17 cellular contexts compared by ENCODE assay signal in genomic region chr11:94150056-94150455, GRCh38. TPM values are rescaled to one million over a fixed set of nuclear protein-coding genes. Genes with fewer than 3 reads are reported as not detected.
A peak's percentile ranks its signal among the peaks of the same experiment; 100 is the strongest.
DNase-seq lines count a peak whose midpoint lies in the region; ATAC-seq and TF ChIP-seq lines count a peak whose summit lies in the region.
"Had no signal": no experiment of that assay in that cellular context is flagged by ENCODE, and none has a peak within 500 bp of the region (broad histone marks: within the 10 kb centered on the region; RNA-seq: fewer than 3 reads in every experiment).

No MANE protein-coding gene starts in this region.

- H3K4ac ChIP-seq in IMR-90 (ENCODE audit: low read depth, low read length) = no peak overlapping the region

- H3K4me3 ChIP-seq in BLaER1 treated with 17β-estradiol and CSF1 and Interleukin-3, amounts not matched to agents 10 nM and 100 nM = no peak overlapping the region
- H3K4me3 ChIP-seq in IMR-90 (ENCODE audit: insufficient read depth, low read depth, low read length) = no peak overlapping the region
- H3K4me3 ChIP-seq in epithelial cell of esophagus (ENCODE audit: low read length) = no peak overlapping the region
- H3K4me3 ChIP-seq: A549 had no signal

- dilution Hi-C loops in IMR-90 (cut with HindIII; ENCODE audit: low sequenced_read_pairs, unreplicated experiment) = no loop called here

- peaks cover 0 to 5% (median under 1%) of the 10 kb centered on the region in 11 experiments; a peak in 5 of 22 replicates for H3K9me3 ChIP-seq in BLaER1 treated with 17β-estradiol and CSF1 and Interleukin-3, amounts not matched to agents 10 nM and 100 nM (replicated peaks in 1 of 11)
- no peaks in the 10 kb centered on the region for H3K9me3 ChIP-seq in IMR-90 (ENCODE audit: control insufficient read depth, insufficient read depth, low read length)
- H3K9me3 ChIP-seq: A549 had no signal

- no peak overlapping the region for H4K8ac ChIP-seq in IMR-90 (ENCODE audit: low read depth in 2 of 2, low read length in 2 of 2)

- H3K27me3 ChIP-seq in BLaER1 treated with 17β-estradiol and CSF1 and Interleukin-3, amounts not matched to agents 10 nM and 100 nM = no peaks in the 10 kb centered on the region
- H3K27me3 ChIP-seq in IMR-90 (ENCODE audit: control insufficient read depth, insufficient read depth, low read length) = no peaks in the 10 kb centered on the region

- peaks cover 9 to 44% (median 32%) of the 10 kb centered on the region in 11 experiments; a peak in 21 of 22 replicates for H3K36me3 ChIP-seq in BLaER1 treated with 17β-estradiol and CSF1 and Interleukin-3, amounts not matched to agents 10 nM and 100 nM
- H3K36me3 ChIP-seq in IMR-90 (ENCODE audit: control insufficient read depth, insufficient read depth, low read length) = peaks cover 5% of the 10 kb centered on the region; the same call in 1 of the 2 replicates

- H3K79me1 ChIP-seq in IMR-90 (ENCODE audit: low read depth in 1 of 2, low read length in 2 of 2) = peaks cover 62 to 89% of the 10 kb centered on the region in 2 experiments

- CTCF ChIA-PET in IMR-90 (lab: Yijun Ruan, JAX) = no interaction called here

- no peak overlapping the region for H3K9ac ChIP-seq in BLaER1 treated with 17β-estradiol and CSF1 and Interleukin-3, amounts not matched to agents 10 nM and 100 nM
- no peak overlapping the region for H3K9ac ChIP-seq in IMR-90 (ENCODE audit: low read depth, low read length)

- no TSS peak for BruUV-seq in IMR-90 (replicated peaks; lab: Mats Ljungman, UMichigan)

- H3K9me3 Mint-ChIP-seq in nephron = no peaks in the 10 kb centered on the region
- no peaks in the 10 kb centered on the region for H3K9me3 Mint-ChIP-seq in CD14-positive monocyte
- H3K9me3 Mint-ChIP-seq: CD4-positive, alpha-beta T cell; HFFc6 had no signal

- peak overlapping the region in 3 of 11 experiments; percentile 39 to 55 (median 53); a peak in 6 of 22 replicates for H3K27ac ChIP-seq in BLaER1 treated with 17β-estradiol and CSF1 and Interleukin-3, amounts not matched to agents 10 nM and 100 nM
- H3K27ac ChIP-seq in IMR-90 (ENCODE audit: insufficient read depth, low read length) = no peak overlapping the region

- intact Hi-C loops in IMR-90 (cut with micrococcal nuclease) (no loop called here), CD14-positive monocyte (cut with micrococcal nuclease) (no loop called here)

- H3K4me3 Mint-ChIP-seq in nephron = no peak overlapping the region
- H3K4me3 Mint-ChIP-seq in CD14-positive monocyte = no peak overlapping the region
- H3K4me3 Mint-ChIP-seq: CD4-positive, alpha-beta T cell; HFFc6 had no signal

- H4K20me1 ChIP-seq in BLaER1 treated with 17β-estradiol and CSF1 and Interleukin-3, amounts not matched to agents 10 nM and 100 nM = peaks cover 30 to 98% (median 79%) of the 10 kb centered on the region in 11 experiments; a peak in 20 of 22 replicates
- H4K20me1 ChIP-seq in IMR-90 (ENCODE audit: insufficient read depth, low read length) = peaks cover 75% of the 10 kb centered on the region

- H3K36me3 Mint-ChIP-seq in nephron (ENCODE audit: low read depth) (peaks cover 12% of the 10 kb centered on the region), CD14-positive monocyte (peaks cover 14 to 20% of the 10 kb centered on the region in 2 donors)

- DNase-seq in IMR-90 = no peak
- peak; percentile 93 for DNase-seq in epithelial cell of esophagus (ENCODE audit: low read depth)
- no peak for DNase-seq in SIG-M5 treated with dmso at 0.1 percent for 504 hours (lab: John Stamatoyannopoulos, UW; ENCODE audit: unreplicated experiment)
- no peak for DNase-seq in CD14-positive monocyte (ENCODE audit: low spot score)
- DNase-seq in pons (ENCODE audit: low spot score) = no peak
- DNase-seq: CD4-positive, alpha-beta T cell; NCI-H146; NCI-H2107; NCI-H345; NCI-H526 treated with DMSO at 0.1 percent for 48 hours; NK-92 treated with Interleukin-12 subunit alpha and Interleukin-12 subunit beta, amount 100 ng/mL, for 24 hours; SHP77 had no signal

- no peak overlapping the region for H4K91ac ChIP-seq in IMR-90 (ENCODE audit: insufficient read depth, low read depth, low read length)

- no peak overlapping the region for H2BK15ac ChIP-seq in IMR-90 (ENCODE audit: low read depth, low read length)

- no peak overlapping the region for H2BK5ac ChIP-seq in IMR-90 (ENCODE audit: low read depth, low read length, poor library complexity, severe bottlenecking)

- H2AK5ac ChIP-seq in IMR-90 (ENCODE audit: low read depth, low read length) = no peak overlapping the region; the same call in 1 of the 2 replicates

- peak overlapping the region; percentile 14 to 91 (median 53); a peak in 16 of 22 replicates for H3K4me2 ChIP-seq in BLaER1 treated with 17β-estradiol and CSF1 and Interleukin-3, amounts not matched to agents 10 nM and 100 nM
- no peak overlapping the region for H3K4me2 ChIP-seq in IMR-90 (ENCODE audit: low read depth, low read length)

- H4K5ac ChIP-seq in IMR-90 (ENCODE audit: low read depth, low read length) = no peak overlapping the region

- no CpG with 5 or more reads among the region's 3 CpGs for WGBS in IMR-90 (ENCODE audit: extremely low coverage in 2 of 2, insufficient read length in 1 of 2), 2 experiments

- H3K18ac ChIP-seq in IMR-90 (ENCODE audit: low read depth, low read length) = no peak overlapping the region

- H3K23ac ChIP-seq in IMR-90 (ENCODE audit: low read depth, low read length) = no peak overlapping the region

- H3K9me1 ChIP-seq in IMR-90 (ENCODE audit: insufficient read depth, low read length) = peaks cover 46% of the 10 kb centered on the region

- H3K27ac Mint-ChIP-seq in nephron (peak overlapping the region; percentile 60 to 85 (median 79)), CD14-positive monocyte (peak overlapping the region in 3 of 7 donors; percentile 28 to 52 (median 42))
- H3K27ac Mint-ChIP-seq: CD4-positive, alpha-beta T cell had no signal

- H3K4me1 Mint-ChIP-seq in nephron = peaks cover 84% of the 10 kb centered on the region
- peaks cover 54% of the 10 kb centered on the region for H3K4me1 Mint-ChIP-seq in CD14-positive monocyte

- H2BK120ac ChIP-seq in IMR-90 (ENCODE audit: low read depth, low read length) = no peak overlapping the region

- no peak for ATAC-seq in IMR-90 (ENCODE audit: low read depth)
- no peak for ATAC-seq in HG02763 (IDR thresholded peaks at IDR 0.05; ENCODE audit: unreplicated experiment)
- ATAC-seq: A549 had no signal

- H3K56ac ChIP-seq in IMR-90 (ENCODE audit: extremely low read depth, insufficient read depth, low read length) = no peak overlapping the region

- no peak for TF ChIP-seq POLR2A in IMR-90 (IDR thresholded peaks at IDR 0.05; ENCODE audit: low read depth, low read length)

- peaks cover 39 to 81% (median 67%) of the 10 kb centered on the region in 10 experiments for H3K4me1 ChIP-seq in BLaER1 treated with 17β-estradiol and CSF1 and Interleukin-3, amounts not matched to agents 10 nM and 100 nM
- H3K4me1 ChIP-seq in IMR-90 (ENCODE audit: control insufficient read depth, insufficient read depth, low read length) = peaks cover 43% of the 10 kb centered on the region

- no peak for TF ChIP-seq CTCF in IMR-90 (conservative IDR thresholded peaks at IDR 0.05; ENCODE audit: low read depth, low read length)
- TF ChIP-seq CTCF in epithelial cell of esophagus (IDR thresholded peaks at IDR 0.05; ENCODE audit: insufficient read depth, low read depth, low read length, missing control alignments) = no peak
- TF ChIP-seq CTCF in nephron (IDR thresholded peaks at IDR 0.05; ENCODE audit: unreplicated experiment in 3 of 3) = no peak
- TF ChIP-seq CTCF in CD14-positive monocyte (IDR thresholded peaks at IDR 0.05) = no peak

- H3K27me3 Mint-ChIP-seq in nephron (ENCODE audit: low read depth) = no peaks in the 10 kb centered on the region
- peaks cover 0 to 3% (median 0%) of the 10 kb centered on the region in 3 donors for H3K27me3 Mint-ChIP-seq in CD14-positive monocyte (ENCODE audit: low read depth in 3 of 3)
- H3K27me3 Mint-ChIP-seq: CD4-positive, alpha-beta T cell had no signal

- H3K14ac ChIP-seq in IMR-90 (replicated peaks; ENCODE audit: low read depth, low read length) = peak overlapping the region; percentile 24; the same call in 1 of the 2 replicates

- no peak overlapping the region for H2AFZ ChIP-seq in IMR-90 (replicated peaks; ENCODE audit: low read length, poor library complexity)

- in situ Hi-C loops in IMR-90 (cut with MboI; ENCODE audit: low sequenced_read_pairs) = no loop called here

- POLR2A ChIA-PET in IMR-90 (lab: Charles Lee; ENCODE audit: unreplicated experiment) = no interaction called here

- H2BK20ac ChIP-seq in IMR-90 (ENCODE audit: low read depth, low read length) = no peak overlapping the region

- TF ChIP-seq RAD21 in IMR-90 (IDR thresholded peaks at IDR 0.05; ENCODE audit: low read length) = no peak

- H2AK9ac ChIP-seq in IMR-90 (replicated peaks; ENCODE audit: low read depth, low read length, poor library complexity) = no peak overlapping the region

TF ChIP-seq in IMR-90, 13 proteins besides CTCF, POLR2A, EP300 and RAD21 (continues in another document):
- TF ChIP-seq MAFK (IDR thresholded peaks at IDR 0.05; ENCODE audit: low read depth, low read length) (no peak), RFX5 (IDR thresholded peaks at IDR 0.05; ENCODE audit: low read depth, low read length) (no peak), USF2 (IDR thresholded peaks at IDR 0.05; ENCODE audit: low read depth, low read length) (no peak), CHD1 (IDR thresholded peaks at IDR 0.05; ENCODE audit: low read depth, low read length) (no peak), MXI1 (IDR thresholded peaks at IDR 0.05; ENCODE audit: borderline replicate concordance, low read depth, low read length) (no peak), BHLHE40 (IDR thresholded peaks at IDR 0.05; ENCODE audit: low read depth, low read length) (no peak), SMC3 (IDR thresholded peaks at IDR 0.05; ENCODE audit: low read depth, low read length) (no peak), NFE2L2 (IDR thresholded peaks at IDR 0.05; ENCODE audit: low read depth, low read length) (no peak), FOS (IDR thresholded peaks at IDR 0.05; ENCODE audit: low read depth, low read length) (no peak)

RNA-seq across cellular contexts. Expression of gene PANX1, which starts 21.4 kb away (rescaled TPM):
- 70.3 and 70.8 TPM in 2 replicates for total RNA-seq in IMR-90 (2012; rRNA removed)
- polyA plus RNA-seq in IMR-90 (2012; rRNA removed) (26.3 and 29.8 TPM in 2 replicates), CD14-positive monocyte (10 to 100 TPM; 12.7 to 15.7 TPM)
- 13.5 and 16.4 TPM in 2 replicates for polyA plus RNA-seq in IMR-90 (2012; cell fraction: cytosol; rRNA removed)
- 5.1 and 13.1 TPM in 2 replicates for polyA plus RNA-seq in IMR-90 (2012; cell fraction: nucleus; rRNA removed; ENCODE audit: low replicate concordance)
